ENCODE assay signal across 8 cellular contexts in the genomic region with DNA sequence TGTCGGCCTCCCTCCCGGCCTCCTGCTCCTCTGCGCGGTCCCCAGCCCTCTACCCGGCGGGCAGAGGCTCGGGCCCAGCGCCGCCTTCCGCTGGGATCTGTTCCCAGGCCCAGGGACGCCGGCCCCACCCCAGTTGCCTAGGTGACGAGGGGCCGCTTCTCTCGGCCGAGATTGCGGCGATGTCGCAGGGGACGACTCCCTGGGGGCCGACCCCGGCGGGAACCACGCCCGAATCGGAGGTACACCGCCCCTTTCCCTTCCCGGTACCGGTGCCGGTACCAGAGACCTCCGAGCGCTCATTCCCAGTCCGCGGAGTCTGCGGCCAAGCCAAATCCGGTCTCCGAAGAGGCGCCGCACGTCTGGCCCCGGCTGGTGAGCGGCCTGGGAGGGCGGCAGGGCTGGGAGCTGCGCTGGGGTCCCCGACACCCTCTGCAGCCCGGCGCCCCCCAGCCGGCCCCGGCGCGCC. TPM values are rescaled to one million over a fixed set of nuclear protein-coding genes. Genes with fewer than 3 reads are reported as not detected.
DNase-seq lines count a peak whose midpoint lies in the region; ATAC-seq and TF ChIP-seq lines count a peak whose summit lies in the region.

TSS of gene CABCOCO1 (plus strand) at position 136 of the 466 bp plus-strand sequence. CDS start at position 180, 44 bp downstream.

- TF ChIP-seq POLR2A in breast epithelium (IDR thresholded peaks at IDR 0.05) = no peak

- H3K36me3 ChIP-seq in ACC112 (ENCODE audit: insufficient read depth, low read length) (no peaks in the 10 kb centered on the region), breast epithelium (no peaks in the 10 kb centered on the region)

- ATAC-seq in HG03108 (IDR thresholded peaks at IDR 0.05; ENCODE audit: unreplicated experiment) (no peak), HG03175 (IDR thresholded peaks at IDR 0.05; ENCODE audit: unreplicated experiment) (no peak)

- peak within 1 kb of the TSS; percentile 70 for H2AFZ ChIP-seq in ACC112 (ENCODE audit: low read length, unreplicated experiment)

- TF ChIP-seq CTCF in breast epithelium (IDR thresholded peaks at IDR 0.05) (no peak), retinal pigment epithelial cell (conservative IDR thresholded peaks at IDR 0.05; ENCODE audit: low read depth, low read length) (peak; percentile 34)

- H3K79me2 ChIP-seq in ACC112 (ENCODE audit: control insufficient read depth, insufficient read depth, low read length, unreplicated experiment) = no peaks in the 10 kb centered on the region

- DNase-seq in M059J (ENCODE audit: low read depth) = peak; percentile 80
- peak in 1 of 2 donors; percentile 61 for DNase-seq in breast epithelium (ENCODE audit: low spot score in 2 of 2)
- peak; percentile 58 for DNase-seq in retinal pigment epithelial cell (ENCODE audit: low read depth)
- DNase-seq in MV-4-11 (lab: John Stamatoyannopoulos, UW) = no peak

- peak within 1 kb of the TSS; percentile 81 for H3K4me3 ChIP-seq in ACC112 (ENCODE audit: low read depth, low read length)
- H3K4me3 ChIP-seq in breast epithelium = peak within 1 kb of the TSS; percentile 54 to 79 (median 63)
- H3K4me3 ChIP-seq in iPS-18c (ENCODE audit: insufficient read depth, low read depth, low read length) = peak within 1 kb of the TSS; percentile 68
- peak within 1 kb of the TSS; percentile 64 for H3K4me3 ChIP-seq in retinal pigment epithelial cell (ENCODE audit: low read length)

- intact Hi-C loops in breast epithelium (cut with DNase I; ENCODE audit: low total_unique reads) = no loop called here

- H3K4me1 ChIP-seq in ACC112 (ENCODE audit: control insufficient read depth, insufficient read depth, low read length, unreplicated experiment) (peaks cover 6% of the 10 kb centered on the region), breast epithelium (no peaks in the 10 kb centered on the region)

- H3K27ac ChIP-seq in ACC112 (ENCODE audit: low read depth, low read length) = no peak within 1 kb of the TSS
- H3K27ac ChIP-seq in breast epithelium = peak within 1 kb of the TSS; percentile 68 to 81

- H3K27me3 ChIP-seq in ACC112 (ENCODE audit: insufficient read depth, low read length) (no peaks in the 10 kb centered on the region), breast epithelium (no peaks in the 10 kb centered on the region)

- H3K9me3 ChIP-seq in breast epithelium = no peaks in the 10 kb centered on the region
- H3K9me3 ChIP-seq in iPS-18c (ENCODE audit: control insufficient read depth, insufficient read depth, low read length) = no peaks in the 10 kb centered on the region

RNA-seq across cellular contexts. Expression of gene CABCOCO1, which starts in this region (rescaled TPM):
- total RNA-seq in M059J (2014; rRNA removed; shearing (Covaris generic)) = 0.96 and 3.6 TPM in 2 replicates
- total RNA-seq in breast epithelium = 1 to 10 TPM in 2 of 3 donors, under 1 TPM in 1; 0.16 to 1.3 (median 1.2) TPM
